In the genomic region with DNA sequence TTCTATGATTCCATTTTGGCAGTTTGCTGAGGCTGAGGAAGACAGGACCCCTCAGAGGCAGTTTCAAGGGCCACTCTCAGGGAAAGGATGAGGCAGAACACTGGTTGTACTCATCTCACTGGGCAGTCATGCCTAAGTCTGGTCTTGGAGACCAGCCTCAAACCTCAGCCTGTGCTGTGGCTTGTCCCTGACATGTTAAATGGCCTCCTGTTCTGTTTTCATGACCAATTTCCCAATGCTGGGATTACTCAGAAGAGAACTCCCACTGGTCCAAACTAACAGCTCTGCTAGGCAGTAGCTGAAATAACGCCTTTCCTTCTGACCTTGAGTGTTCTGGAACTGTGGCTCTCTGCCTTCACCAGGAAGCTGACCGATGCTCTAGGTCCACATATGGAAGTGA, we compare ENCODE assay signal across 31 cellular contexts. TPM values are rescaled to one million over a fixed set of nuclear protein-coding genes. Genes with fewer than 3 reads are reported as not detected.
"Had no signal": no experiment of that assay in that cellular context is flagged by ENCODE, and none has a peak within 500 bp of the region (broad histone marks: within the 10 kb centered on the region; RNA-seq: fewer than 3 reads in every experiment).

No MANE protein-coding gene starts in this region.

- H3K36me3 ChIP-seq: breast epithelium had no signal

- H3K27ac ChIP-seq: breast epithelium, SK-N-MC had no signal

- H3K4me1 Mint-ChIP-seq: activated B cell treated with CpG ODN at 0.5 μM for 24 hours; activated CD4-positive, alpha-beta T cell treated with anti-CD3 and anti-CD28 coated beads, Interleukin-2, amount 10 ng/mL, durations not matched to agents 24 days and 14 days; activated naive CD4-positive, alpha-beta T cell treated with anti-CD3 and anti-CD28 coated beads, Interleukin-2, amount 10 ng/mL, durations not matched to agents 7 days and 5 days; activated naive CD8-positive, alpha-beta T cell treated with anti-CD3 and anti-CD28 coated beads for 36 hours; activated T-helper 17 cell treated with anti-CD3 and anti-CD28 coated beads, Interleukin-2, amount 50 U/mL, for 72 hours; T-cell had no signal

- H3K4me3 ChIP-seq: breast epithelium, K562, SK-N-MC had no signal

- H3K36me3 Mint-ChIP-seq: activated CD4-positive, alpha-beta memory T cell treated with anti-CD3 and anti-CD28 coated beads for 36 hours; activated naive CD4-positive, alpha-beta T cell treated with anti-CD3 and anti-CD28 coated beads, Interleukin-2, amount 10 ng/mL, durations not matched to agents 7 days and 5 days; activated naive CD8-positive, alpha-beta T cell treated with anti-CD3 and anti-CD28 coated beads for 36 hours; T-cell had no signal

- H3K9me3 ChIP-seq: breast epithelium had no signal

- H3K27me3 Mint-ChIP-seq: activated CD4-positive, alpha-beta memory T cell treated with anti-CD3 and anti-CD28 coated beads for 36 hours; activated naive CD8-positive, alpha-beta T cell treated with anti-CD3 and anti-CD28 coated beads for 36 hours had no signal

- H3K27ac Mint-ChIP-seq: activated B cell treated with CpG ODN at 0.5 μM for 24 hours; activated CD4-positive, alpha-beta memory T cell treated with anti-CD3 and anti-CD28 coated beads for 36 hours; activated CD4-positive, alpha-beta T cell treated with anti-CD3 and anti-CD28 coated beads, Interleukin-2, amount 10 ng/mL, durations not matched to agents 24 days and 14 days; activated naive CD4-positive, alpha-beta T cell treated with anti-CD3 and anti-CD28 coated beads, Interleukin-2, amount 10 ng/mL, durations not matched to agents 7 days and 5 days; activated naive CD8-positive, alpha-beta T cell treated with anti-CD3 and anti-CD28 coated beads for 36 hours; activated T-helper 17 cell treated with anti-CD3 and anti-CD28 coated beads, Interleukin-2, amount 50 U/mL, for 72 hours; T-cell had no signal

- H3K4me1 ChIP-seq: breast epithelium had no signal

- ATAC-seq: activated T-helper 17 cell treated with anti-CD3 and anti-CD28 coated beads, Interleukin-2, amount 50 U/mL, for 72 hours; K562; T-cell had no signal

- H3K9me3 Mint-ChIP-seq: activated B cell treated with CpG ODN at 0.5 μM for 24 hours; activated CD4-positive, alpha-beta memory T cell treated with anti-CD3 and anti-CD28 coated beads for 36 hours; activated CD4-positive, alpha-beta T cell treated with anti-CD3 and anti-CD28 coated beads, Interleukin-2, amount 10 ng/mL, durations not matched to agents 24 days and 14 days; activated naive CD4-positive, alpha-beta T cell treated with anti-CD3 and anti-CD28 coated beads, Interleukin-2, amount 10 ng/mL, durations not matched to agents 7 days and 5 days; activated naive CD8-positive, alpha-beta T cell treated with anti-CD3 and anti-CD28 coated beads for 36 hours; activated T-helper 17 cell treated with anti-CD3 and anti-CD28 coated beads, Interleukin-2, amount 50 U/mL, for 72 hours had no signal

- H3K27me3 ChIP-seq: breast epithelium had no signal

- H3K4me3 Mint-ChIP-seq: activated B cell treated with CpG ODN at 0.5 μM for 24 hours; activated CD4-positive, alpha-beta memory T cell treated with anti-CD3 and anti-CD28 coated beads for 36 hours; activated CD4-positive, alpha-beta T cell treated with anti-CD3 and anti-CD28 coated beads, Interleukin-2, amount 10 ng/mL, durations not matched to agents 24 days and 14 days; activated naive CD4-positive, alpha-beta T cell treated with anti-CD3 and anti-CD28 coated beads, Interleukin-2, amount 10 ng/mL, durations not matched to agents 7 days and 5 days; activated naive CD8-positive, alpha-beta T cell treated with anti-CD3 and anti-CD28 coated beads for 36 hours; activated T-helper 17 cell treated with anti-CD3 and anti-CD28 coated beads, Interleukin-2, amount 50 U/mL, for 72 hours; T-cell had no signal

- DNase-seq: activated B cell treated with CpG ODN at 0.5 μM for 24 hours; activated CD4-positive, alpha-beta memory T cell treated with anti-CD3 and anti-CD28 coated beads for 36 hours; activated CD4-positive, alpha-beta T cell treated with anti-CD3 and anti-CD28 coated beads for 1 hour; activated CD4-positive, alpha-beta T cell treated with anti-CD3 and anti-CD28 coated beads, Interleukin-2, amount 10 ng/mL, durations not matched to agents 24 days and 14 days; activated CD8-positive, alpha-beta memory T cell treated with anti-CD3 and anti-CD28 coated beads for 24 hours; activated gamma-delta T cell treated with Interleukin-2 at 50 U/mL for 16 hours; activated naive CD4-positive, alpha-beta T cell treated with anti-CD3 and anti-CD28 coated beads, Interleukin-2, amount 10 ng/mL, durations not matched to agents 7 days and 5 days; activated naive CD8-positive, alpha-beta T cell treated with anti-CD3 and anti-CD28 coated beads for 36 hours; activated T-cell treated with anti-CD3 and anti-CD28 coated beads, Interleukin-2, amount 50 U/mL, for 48 hours; anterior cingulate cortex; central memory CD4-positive, alpha-beta T cell; Kasumi-1; NCI-H1105; NCI-H1436; NCI-H1694 treated with DMSO at 0.1 percent for 48 hours; NCI-H2029 treated with DMSO at 0.1 percent for 48 hours; NCI-H345; NCI-H510A; NCI-H526 treated with DMSO at 0.1 percent for 48 hours; NCI-H82; T-cell; T-helper 2 cell; T1000 had no signal

RNA-seq across cellular contexts. Expression of gene SPDYE4, which starts 8.4 kb away (rescaled TPM):
- total RNA-seq: activated B cell treated with CpG ODN at 0.5 μM for 24 hours; activated CD4-positive, alpha-beta memory T cell treated with anti-CD3 and anti-CD28 coated beads for 36 hours; activated CD4-positive, alpha-beta T cell treated with anti-CD3 and anti-CD28 coated beads, Interleukin-2, amount 10 ng/mL, durations not matched to agents 24 days and 14 days; activated naive CD8-positive, alpha-beta T cell treated with anti-CD3 and anti-CD28 coated beads for 36 hours; activated T-helper 17 cell treated with anti-CD3 and anti-CD28 coated beads, Interleukin-2, amount 50 U/mL, for 72 hours; breast epithelium; K562; M059J; OCI-LY7; RPMI7951; T-cell had no signal
- polyA plus RNA-seq: adipose tissue, K562 had no signal

RNA-seq across cellular contexts. Expression of gene CCDC42, which starts 22.1 kb away (rescaled TPM):
- total RNA-seq: activated B cell treated with CpG ODN at 0.5 μM for 24 hours, breast epithelium, K562, M059J, RPMI7951 had no signal
- polyA plus RNA-seq: adipose tissue, K562 had no signal

RNA-seq across cellular contexts. Expression of gene MFSD6L, which starts 32.4 kb away (rescaled TPM):
- total RNA-seq: activated CD4-positive, alpha-beta memory T cell treated with anti-CD3 and anti-CD28 coated beads for 36 hours; activated naive CD8-positive, alpha-beta T cell treated with anti-CD3 and anti-CD28 coated beads for 36 hours; K562; M059J; OCI-LY7; RPMI7951 had no signal
- polyA plus RNA-seq: K562 had no signal
